8 cellular contexts compared by ENCODE assay signal in genomic region chr2:132349082-132349687, GRCh38.
A peak's percentile ranks its signal among the peaks of the same experiment; 100 is the strongest.
DNase-seq lines count a peak whose midpoint lies in the region; ATAC-seq and TF ChIP-seq lines count a peak whose summit lies in the region.
"Not testable (repeated sequence)": the region's sequence is repeated elsewhere in the genome, so short reads cannot be mapped to it uniquely, and the experiment has no call there.

No MANE protein-coding gene starts in this region.

- H3K9me3 ChIP-seq in Caco-2; HEK293 (ENCODE audit: control insufficient read depth, insufficient read depth, low read depth, low read length); Peyer's patch; ascending aorta; lung (ENCODE audit: control insufficient read depth in 2 of 2, insufficient read depth in 1 of 2, low read length in 1 of 2); spleen: not testable (repeated sequence)

- WGBS in lung, 2 donors: 22 to 28% methylated on average over 8 of the region's 8 CpGs
- 21 to 24% (median 21%) methylated on average over 8 of the region's 8 CpGs for WGBS in spleen, 5 donors

- H3K27me3 Mint-ChIP-seq in Caco-2 (ENCODE audit: insufficient read depth, unreplicated experiment): not testable (repeated sequence)

- H3K4me1 Mint-ChIP-seq in Caco-2 (ENCODE audit: low read depth, unreplicated experiment): not testable (repeated sequence)

- intact Hi-C loops in Caco-2 (cut with micrococcal nuclease; ENCODE audit: unreplicated experiment): loop anchor here (1.0 to 5.0 kb wide), 3 partner anchors 67 to 323 kb away; partner anchors contain the start of genes GPR39 and LYPD1
- intact Hi-C loops in ascending aorta (cut with DNase I); spleen (cut with DNase I; ENCODE audit: low total_unique reads): not testable (repeated sequence)

- not testable (repeated sequence) for H3K36me3 Mint-ChIP-seq in Caco-2 (ENCODE audit: insufficient read depth, unreplicated experiment)

- CTCF ChIA-PET in Caco-2 (lab: Charles Lee): interaction anchor here (0.7 to 1.5 kb wide), 10 partner anchors 58 to 328 kb away, joined by 3 to 15 read pairs (median 3); partner anchors contain the start of gene GPR39
- CTCF ChIA-PET in HEK293 (lab: Yijun Ruan, JAX): interaction anchor here (0.6 to 1.7 kb wide), 13 partner anchors 18 to 1495 kb away, joined by 3 to 6 read pairs (median 3); no protein-coding TSS in a partner anchor

- not testable (repeated sequence) for ATAC-seq in lung (ENCODE audit: insufficient read depth, low FRiP score)

- POLR2A ChIA-PET in Caco-2 (lab: Charles Lee): interaction anchor here (0.6 to 0.7 kb wide), 2 partner anchors 67 to 855 kb away, joined by 3 to 4 read pairs; no protein-coding TSS in a partner anchor
- POLR2A ChIA-PET in HEK293 (lab: Yijun Ruan, JAX): not testable (repeated sequence)

- not testable (repeated sequence) for BruUV-seq in Caco-2 (replicated peaks; lab: Mats Ljungman, UMichigan)

- not testable (repeated sequence) for H3K4me1 ChIP-seq in Caco-2; HEK293 (ENCODE audit: control insufficient read depth, insufficient read depth, low read length); Peyer's patch; ascending aorta; lung (ENCODE audit: control insufficient read depth in 2 of 2, insufficient read depth in 2 of 2, low read length in 2 of 2)
- H3K4me1 ChIP-seq in spleen: peaks cover 0 to 12% (median 4%) of the 10 kb centered on the region in 6 donors

- not testable (repeated sequence) for H3K4me3 ChIP-seq in Caco-2 (ENCODE audit: low read depth, low read length); HEK293 (ENCODE audit: low read depth, low read length); Peyer's patch; ascending aorta; fibroblast of the aortic adventitia (ENCODE audit: low read depth, low read length); lung; spleen

- peak; percentile 51 to 64 for DNase-seq in Caco-2
- DNase-seq in NCI-H2029 treated with DMSO at 0.1 percent for 48 hours (lab: John Stamatoyannopoulos, UW): peak; percentile 38
- peak in 1 of 3 donors; percentile 65 for DNase-seq in Peyer's patch
- not testable (repeated sequence) for DNase-seq in ascending aorta (ENCODE audit: low spot score in 2 of 2); spleen
- DNase-seq in fibroblast of the aortic adventitia (ENCODE audit: low read depth): peak; percentile 81
- DNase-seq in lung (ENCODE audit: low spot score): peak; percentile 36

- TF ChIP-seq CTCF in Caco-2 (IDR thresholded peaks at IDR 0.05; ENCODE audit: insufficient read depth in 1 of 2, low read depth in 1 of 2, low read length in 1 of 2, severe bottlenecking in 1 of 2, unreplicated experiment in 1 of 2) (peak; percentile 66 to 89), Peyer's patch (IDR thresholded peaks at IDR 0.05) (peak in 5 of 6 experiments; percentile 17 to 90 (median 86)), ascending aorta (IDR thresholded peaks at IDR 0.05) (peak in 2 of 3 experiments; percentile 23 to 47), fibroblast of the aortic adventitia (IDR thresholded peaks at IDR 0.05; ENCODE audit: insufficient read depth, low read length) (peak; percentile 77), lung (IDR thresholded peaks at IDR 0.05; ENCODE audit: control extremely low read depth, extremely low read depth) (peak; percentile 22), spleen (IDR thresholded peaks at IDR 0.05 in 8 of 11, conservative IDR thresholded peaks at IDR 0.05 in 3 of 11) (peak in 9 of 11 experiments; percentile 15 to 54 (median 40))
- TF ChIP-seq CTCF in HEK293 (tag by site-specific recombination; IDR thresholded peaks at IDR 0.05): not testable (repeated sequence)

- not testable (repeated sequence) for H3K4me3 Mint-ChIP-seq in Caco-2 (ENCODE audit: unreplicated experiment)

- not testable (repeated sequence) for H3K36me3 ChIP-seq in Caco-2 (ENCODE audit: control insufficient read depth, insufficient read depth, low read length); HEK293 (ENCODE audit: control insufficient read depth in 2 of 2, insufficient read depth in 1 of 2, low read length in 2 of 2); Peyer's patch; ascending aorta; lung (ENCODE audit: control insufficient read depth in 2 of 2, insufficient read depth in 2 of 2, low read length in 2 of 2); spleen

- not testable (repeated sequence) for TF ChIP-seq POLR2A in Peyer's patch (IDR thresholded peaks at IDR 0.05); spleen (IDR thresholded peaks at IDR 0.05)

- not testable (repeated sequence) for H3K27ac ChIP-seq in HEK293 (ENCODE audit: extremely low read depth, low read depth, low read length); Peyer's patch; ascending aorta; lung (ENCODE audit: low read depth in 1 of 2, low read length in 1 of 2); spleen

- H3K9me3 Mint-ChIP-seq in Caco-2 (ENCODE audit: unreplicated experiment): not testable (repeated sequence)

- not testable (repeated sequence) for H3K27ac Mint-ChIP-seq in Caco-2 (ENCODE audit: unreplicated experiment)

- not testable (repeated sequence) for H3K27me3 ChIP-seq in Caco-2 (replicated peaks; ENCODE audit: control insufficient read depth, insufficient read depth, low read length); Peyer's patch; ascending aorta; lung (ENCODE audit: control insufficient read depth, insufficient read depth)
- H3K27me3 ChIP-seq in spleen (replicated peaks in 1 of 7): peaks cover 0 to 21% (median 6%) of the 10 kb centered on the region in 7 donors

TF ChIP-seq in HEK293, 187 proteins besides CTCF, POLR2A, EP300 and RAD21:
- 0 out of 2 replicates have a peak, but pooled peaks have one; percentile 24 for TF ChIP-seq ZNF660 (tag by site-specific recombination; IDR thresholded peaks at IDR 0.05)
- TF ChIP-seq ZNF654 (tag by site-specific recombination; IDR thresholded peaks at IDR 0.05; ENCODE audit: low read depth): peak; percentile 73
